Comparison of ENCODE assay signal across 9 cellular contexts in the genomic region with DNA sequence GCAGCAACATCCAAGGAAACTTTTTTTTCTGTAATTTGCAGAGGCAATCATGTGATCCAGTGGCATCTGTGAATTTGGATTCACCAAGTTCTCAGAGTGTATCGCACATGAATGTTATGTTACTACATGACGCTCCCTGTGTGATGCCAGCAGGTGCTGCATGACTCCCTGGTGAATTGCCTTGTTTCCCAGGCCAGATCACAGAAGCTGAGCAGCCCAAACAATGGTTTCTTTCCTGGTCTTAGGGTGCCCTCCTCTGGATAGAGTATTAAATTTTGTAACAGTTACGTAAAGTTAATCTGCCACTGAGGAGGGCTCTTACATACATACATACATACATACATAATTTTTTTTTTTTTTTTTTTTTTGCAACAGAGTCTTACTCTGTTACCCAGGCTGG. TPM values are rescaled to one million over a fixed set of nuclear protein-coding genes. Genes with fewer than 3 reads are reported as not detected.
A peak's percentile ranks its signal among the peaks of the same experiment; 100 is the strongest.
DNase-seq lines count a peak whose midpoint lies in the region; ATAC-seq and TF ChIP-seq lines count a peak whose summit lies in the region.
"Had no signal": no experiment of that assay in that cellular context is flagged by ENCODE, and none has a peak within 500 bp of the region (broad histone marks: within the 10 kb centered on the region; RNA-seq: fewer than 3 reads in every experiment).

No MANE protein-coding gene starts in this region.

- no peak for TF ChIP-seq CTCF in CD4-positive, alpha-beta T cell (IDR thresholded peaks at IDR 0.05)
- peak; percentile 22 to 51; a peak in 2 of 4 replicates for TF ChIP-seq CTCF in GM23338 (conservative IDR thresholded peaks at IDR 0.05; ENCODE audit: low read depth in 2 of 2)

- no peaks in the 10 kb centered on the region for H3K9me3 Mint-ChIP-seq in CD4-positive, alpha-beta T cell
- H3K9me3 Mint-ChIP-seq in GM23338, result no peaks in the 10 kb centered on the region
- no peaks in the 10 kb centered on the region for H3K9me3 Mint-ChIP-seq in activated CD4-positive, alpha-beta memory T cell treated with anti-CD3 and anti-CD28 coated beads, Interleukin-2, amount 10 ng/mL, durations not matched to agents 7 days and 5 days
- H3K9me3 Mint-ChIP-seq in stimulated activated effector memory CD8-positive, alpha-beta T cell treated with anti-CD3 and anti-CD28 coated beads, Interleukin-12 subunit alpha, Interleukin-12 subunit beta, amount 100 ng/mL, for 72 hours, result no peaks in the 10 kb centered on the region

- H3K4me2 ChIP-seq in GM23338, result no peak overlapping the region

- peaks cover 33% of the 10 kb centered on the region for H3K79me2 ChIP-seq in GM23338 (replicated peaks; ENCODE audit: insufficient read depth)

- no peak overlapping the region for H3K4me3 ChIP-seq in GM23338

- peaks cover 2% of the 10 kb centered on the region; the same call in 1 of the 2 replicates for H3K4me1 ChIP-seq in GM23338 (ENCODE audit: insufficient read depth)

- H3K4me1 Mint-ChIP-seq in CD4-positive, alpha-beta T cell (ENCODE audit: low read depth), result peaks cover 25% of the 10 kb centered on the region
- peaks cover 8% of the 10 kb centered on the region for H3K4me1 Mint-ChIP-seq in GM23338
- H3K4me1 Mint-ChIP-seq in activated CD4-positive, alpha-beta memory T cell treated with anti-CD3 and anti-CD28 coated beads, Interleukin-2, amount 10 ng/mL, durations not matched to agents 7 days and 5 days, result peaks cover 15% of the 10 kb centered on the region
- H3K4me1 Mint-ChIP-seq in stimulated activated effector memory CD8-positive, alpha-beta T cell treated with anti-CD3 and anti-CD28 coated beads, Interleukin-12 subunit alpha, Interleukin-12 subunit beta, amount 100 ng/mL, for 72 hours, result peaks cover 9% of the 10 kb centered on the region

- CTCF ChIA-PET in CD4-positive, alpha-beta T cell (lab: Charles Lee), result interaction anchor here (0.8 to 1.3 kb wide), 2 partner anchors 16 to 74 kb away, joined by 3 to 4 read pairs; no protein-coding TSS in a partner anchor
- CTCF ChIA-PET in activated CD4-positive, alpha-beta memory T cell treated with anti-CD3 and anti-CD28 coated beads, Interleukin-2, amount 10 ng/mL, durations not matched to agents 7 days and 5 days (lab: Charles Lee), result interaction anchor here (0.6 to 4.3 kb wide), 11 partner anchors 31 to 243 kb away, joined by 3 to 26 read pairs (median 5); a partner anchor contains a TSS

- ATAC-seq in CD4-positive, alpha-beta T cell (ENCODE audit: poor library complexity), result peak; percentile 44
- peak; percentile 6; the same call in 1 of the 3 replicates for ATAC-seq in GM23338
- ATAC-seq in stimulated activated effector memory CD8-positive, alpha-beta T cell treated with anti-CD3 and anti-CD28 coated beads, Interleukin-12 subunit alpha, Interleukin-12 subunit beta, amount 100 ng/mL, for 72 hours, result peak; percentile 34
- no peak for ATAC-seq in GM21528 (IDR thresholded peaks at IDR 0.05; ENCODE audit: low FRiP score, unreplicated experiment)

- H3K27me3 ChIP-seq in CD4-positive, alpha-beta T cell (ENCODE audit: control insufficient read depth, insufficient read depth, low read length), result no peaks in the 10 kb centered on the region
- no peaks in the 10 kb centered on the region for H3K27me3 ChIP-seq in GM23338 (ENCODE audit: insufficient read depth)
- H3K27me3 ChIP-seq: neutrophil had no signal

- intact Hi-C loops in CD4-positive, alpha-beta T cell (cut with DNase I, micrococcal nuclease), result loop anchor here (5.0 to 10.0 kb wide), 5 partner anchors 56 to 138 kb away; a partner anchor contains a TSS

- H3K27ac Mint-ChIP-seq in CD4-positive, alpha-beta T cell, result peak overlapping the region; percentile 47
- H3K27ac Mint-ChIP-seq in GM23338, result no peak overlapping the region
- no peak overlapping the region for H3K27ac Mint-ChIP-seq in activated CD4-positive, alpha-beta memory T cell treated with anti-CD3 and anti-CD28 coated beads, Interleukin-2, amount 10 ng/mL, durations not matched to agents 7 days and 5 days
- H3K27ac Mint-ChIP-seq in stimulated activated effector memory CD8-positive, alpha-beta T cell treated with anti-CD3 and anti-CD28 coated beads, Interleukin-12 subunit alpha, Interleukin-12 subunit beta, amount 100 ng/mL, for 72 hours, result no peak overlapping the region

- no peak overlapping the region for H3K27ac ChIP-seq in CD4-positive, alpha-beta T cell (ENCODE audit: low read depth, low read length)
- H3K27ac ChIP-seq in GM23338 (ENCODE audit: low read depth), result no peak overlapping the region
- H3K27ac ChIP-seq: neutrophil had no signal

- H4K20me1 ChIP-seq in GM23338 (replicated peaks; ENCODE audit: insufficient read depth), result 0 out of 2 replicates have a peak, but pooled peaks cover 6% of the 10 kb centered on the region

- no peaks in the 10 kb centered on the region for H3K27me3 Mint-ChIP-seq in CD4-positive, alpha-beta T cell
- H3K27me3 Mint-ChIP-seq in GM23338 (ENCODE audit: insufficient read depth, low read depth, poor library complexity), result peaks cover 17% of the 10 kb centered on the region
- H3K27me3 Mint-ChIP-seq in activated CD4-positive, alpha-beta memory T cell treated with anti-CD3 and anti-CD28 coated beads, Interleukin-2, amount 10 ng/mL, durations not matched to agents 7 days and 5 days, result no peaks in the 10 kb centered on the region

- no peak overlapping the region for H2AFZ ChIP-seq in GM23338

- H3K4me3 Mint-ChIP-seq in CD4-positive, alpha-beta T cell, result peak overlapping the region; percentile 74
- no peak overlapping the region for H3K4me3 Mint-ChIP-seq in GM23338
- H3K4me3 Mint-ChIP-seq in activated CD4-positive, alpha-beta memory T cell treated with anti-CD3 and anti-CD28 coated beads, Interleukin-2, amount 10 ng/mL, durations not matched to agents 7 days and 5 days, result no peak overlapping the region
- no peak overlapping the region for H3K4me3 Mint-ChIP-seq in stimulated activated effector memory CD8-positive, alpha-beta T cell treated with anti-CD3 and anti-CD28 coated beads, Interleukin-12 subunit alpha, Interleukin-12 subunit beta, amount 100 ng/mL, for 72 hours

- H3K36me3 ChIP-seq in GM23338 (ENCODE audit: insufficient read depth), result peaks cover 10% of the 10 kb centered on the region

- peak in 1 of 10 experiments; percentile 7 for DNase-seq in CD4-positive, alpha-beta T cell
- peak; percentile 65 for DNase-seq in GM23338 (ENCODE audit: low spot score)
- DNase-seq in NCI-H2227 treated with DMSO at 0.1 percent for 48 hours (lab: John Stamatoyannopoulos, UW), result peak; percentile 82
- peak; percentile 31 for DNase-seq in activated CD4-positive, alpha-beta memory T cell treated with anti-CD3 and anti-CD28 coated beads, Interleukin-2, amount 10 ng/mL, durations not matched to agents 7 days and 5 days
- DNase-seq in glomerular visceral epithelial cell (ENCODE audit: extremely low spot score), result peak; percentile 62
- DNase-seq in stimulated activated effector memory CD8-positive, alpha-beta T cell treated with anti-CD3 and anti-CD28 coated beads, Interleukin-12 subunit alpha, Interleukin-12 subunit beta, amount 100 ng/mL, for 72 hours (ENCODE audit: low spot score in 2 of 2), result peak in 1 of 2 donors; percentile 5
- no peak for DNase-seq in T-helper 9 cell

- POLR2A ChIA-PET in CD4-positive, alpha-beta T cell (lab: Charles Lee), result no interaction called here
- POLR2A ChIA-PET in activated CD4-positive, alpha-beta memory T cell treated with anti-CD3 and anti-CD28 coated beads, Interleukin-2, amount 10 ng/mL, durations not matched to agents 7 days and 5 days (lab: Charles Lee), result interaction anchor here (1.0 to 1.3 kb wide), 2 partner anchors 59 to 376 kb away, joined by 3 read pairs; a partner anchor contains a TSS

- H3K9me3 ChIP-seq in CD4-positive, alpha-beta T cell (ENCODE audit: control insufficient read depth, low read length), result no peaks in the 10 kb centered on the region
- H3K9me3 ChIP-seq: neutrophil had no signal

- H3F3A ChIP-seq in GM23338 (replicated peaks; ENCODE audit: low read depth), result peaks cover 16% of the 10 kb centered on the region; the same call in 1 of the 2 replicates

- peaks cover 8% of the 10 kb centered on the region for H3K36me3 Mint-ChIP-seq in CD4-positive, alpha-beta T cell (ENCODE audit: low read depth)
- peaks cover 32% of the 10 kb centered on the region for H3K36me3 Mint-ChIP-seq in GM23338 (ENCODE audit: low read depth)
- peaks cover 4% of the 10 kb centered on the region for H3K36me3 Mint-ChIP-seq in activated CD4-positive, alpha-beta memory T cell treated with anti-CD3 and anti-CD28 coated beads, Interleukin-2, amount 10 ng/mL, durations not matched to agents 7 days and 5 days (ENCODE audit: low read depth)
- peaks cover 9% of the 10 kb centered on the region for H3K36me3 Mint-ChIP-seq in stimulated activated effector memory CD8-positive, alpha-beta T cell treated with anti-CD3 and anti-CD28 coated beads, Interleukin-12 subunit alpha, Interleukin-12 subunit beta, amount 100 ng/mL, for 72 hours

- H3K9me2 ChIP-seq in GM23338 (ENCODE audit: insufficient read depth), result peaks cover 7% of the 10 kb centered on the region

RNA-seq across cellular contexts. Expression of a gene that starts 3.6 kb away (rescaled TPM):
- 1 to 10 TPM; 2.0 to 2.7 TPM for total RNA-seq in CD4-positive, alpha-beta T cell
- total RNA-seq in GM23338 (2014; rRNA removed; shearing (Covaris generic)), result 21.8 and 24.8 TPM in 2 replicates
- polyA plus RNA-seq in GM23338 (2016; fragmentation: Nextera tagmentation; extraction: Ambion mirVana), result 15.4 and 15.7 TPM in 2 replicates
- total RNA-seq in activated CD4-positive, alpha-beta memory T cell treated with anti-CD3 and anti-CD28 coated beads, Interleukin-2, amount 10 ng/mL, durations not matched to agents 7 days and 5 days, result 1 to 10 TPM; 6.9 TPM

RNA-seq across cellular contexts. Expression of a gene that starts 28.3 kb away (rescaled TPM):
- 10 to 100 TPM; 38.3 to 40.3 TPM for total RNA-seq in CD4-positive, alpha-beta T cell
- 40.8 and 48.9 TPM in 2 replicates for total RNA-seq in GM23338 (2014; rRNA removed; shearing (Covaris generic))
- polyA plus RNA-seq in GM23338 (2016; fragmentation: Nextera tagmentation; extraction: Ambion mirVana), result 22.6 and 23.4 TPM in 2 replicates
- 10 to 100 TPM; 21.1 to 22.1 TPM for total RNA-seq in activated CD4-positive, alpha-beta memory T cell treated with anti-CD3 and anti-CD28 coated beads, Interleukin-2, amount 10 ng/mL, durations not matched to agents 7 days and 5 days

RNA-seq across cellular contexts. Expression of a gene that starts 35.6 kb away (rescaled TPM):
- 10 to 100 TPM; 79.0 to 83.9 TPM for total RNA-seq in CD4-positive, alpha-beta T cell
- total RNA-seq in GM23338 (2014; rRNA removed; shearing (Covaris generic)), result 89.8 and 104 TPM in 2 replicates
- polyA plus RNA-seq in GM23338 (2016; fragmentation: Nextera tagmentation; extraction: Ambion mirVana), result 191 and 198 TPM in 2 replicates
- total RNA-seq in activated CD4-positive, alpha-beta memory T cell treated with anti-CD3 and anti-CD28 coated beads, Interleukin-2, amount 10 ng/mL, durations not matched to agents 7 days and 5 days, result 10 to 100 TPM; 81.7 to 86.3 TPM

RNA-seq across cellular contexts. Expression of a gene that starts 37.8 kb away (rescaled TPM):
- total RNA-seq in CD4-positive, alpha-beta T cell, result 10 to 100 TPM; 42.3 to 45.0 TPM
- 14.5 and 19.4 TPM in 2 replicates for total RNA-seq in GM23338 (2014; rRNA removed; shearing (Covaris generic))
- polyA plus RNA-seq in GM23338 (2016; fragmentation: Nextera tagmentation; extraction: Ambion mirVana), result 9.8 and 11.8 TPM in 2 replicates
- total RNA-seq in activated CD4-positive, alpha-beta memory T cell treated with anti-CD3 and anti-CD28 coated beads, Interleukin-2, amount 10 ng/mL, durations not matched to agents 7 days and 5 days, result 10 to 100 TPM; 63.1 to 65.5 TPM

RNA-seq across cellular contexts. Expression of a gene that starts 48.0 kb away (rescaled TPM):
- total RNA-seq in CD4-positive, alpha-beta T cell, result 10 to 100 TPM; 54.5 to 56.0 TPM
- 285 TPM in 2 replicates for total RNA-seq in GM23338 (2014; rRNA removed; shearing (Covaris generic))
- 140 and 144 TPM in 2 replicates for polyA plus RNA-seq in GM23338 (2016; fragmentation: Nextera tagmentation; extraction: Ambion mirVana)
- total RNA-seq in activated CD4-positive, alpha-beta memory T cell treated with anti-CD3 and anti-CD28 coated beads, Interleukin-2, amount 10 ng/mL, durations not matched to agents 7 days and 5 days, result 100 to 1,000 TPM; 266 to 273 TPM
